31 cellular contexts compared by ENCODE assay signal in genomic region chr16:84816485-84816884, GRCh38. TPM values are rescaled to one million over a fixed set of nuclear protein-coding genes. Genes with fewer than 3 reads are reported as not detected.
"Had no signal": no experiment of that assay in that cellular context is flagged by ENCODE, and none has a peak within 500 bp of the region (broad histone marks: within the 10 kb centered on the region; RNA-seq: fewer than 3 reads in every experiment).

No MANE protein-coding gene starts in this region.

- H3K36me3 Mint-ChIP-seq: naive B cell; naive thymus-derived CD8-positive, alpha-beta T cell; neural progenitor cell; stimulated activated memory B cell treated with anti-CD40 and anti-IgM and Interleukin-4, amounts not matched to agents 10 μg/mL and 1 μg/mL and 100 μg/mL, for 72 hours; type B pancreatic cell had no signal

- H3K27ac ChIP-seq: neural progenitor cell, ovary, parathyroid adenoma, psoas muscle, right lobe of liver, sigmoid colon, spleen, thoracic aorta, tibial artery, transverse colon, upper lobe of right lung, uterus had no signal

- DNase-seq: naive B cell; naive thymus-derived CD8-positive, alpha-beta T cell; occipital lobe; right cardiac atrium; right lobe of liver; sigmoid colon; spleen; stimulated activated CD4-positive, alpha-beta T cell treated with anti-CD3 and anti-CD28 coated beads, Interleukin-12 subunit alpha, Interleukin-12 subunit beta, amount 100 ng/mL, for 4 hours; stimulated activated CD4-positive, alpha-beta T cell treated with anti-CD3 and anti-CD28 coated beads, Interleukin-1b, Interleukin-23, amount 100 ng/mL, for 48 hours; stimulated activated CD4-positive, alpha-beta T cell treated with anti-CD3 and anti-CD28 coated beads, Interleukin-4, amount 100 ng/mL, for 1 hour; stimulated activated CD4-positive, alpha-beta T cell treated with anti-CD3 and anti-CD28 coated beads, Interleukin-4, amount 100 ng/mL, for 4 hours; stimulated activated CD8-positive, alpha-beta memory T cell treated with anti-CD3 and anti-CD28 coated beads, Interleukin-4, amount 100 ng/mL, for 48 hours; stimulated activated naive CD4-positive, alpha-beta T cell; stimulated activated naive CD8-positive, alpha-beta T cell treated with anti-CD3 and anti-CD28 coated beads, Interleukin-15, amount 100 ng/mL, for 72 hours; stimulated activated naive CD8-positive, alpha-beta T cell treated with anti-CD3 and anti-CD28 coated beads, Interleukin-15, Interleukin-2, amounts not matched to agents 100 U/mL and 50 U/mL, for 24 hours; substantia nigra; tibial artery; transverse colon; upper lobe of right lung; uterus had no signal

- H3K4me1 ChIP-seq: neural progenitor cell, parathyroid adenoma, psoas muscle, uterus had no signal

- ATAC-seq: naive thymus-derived CD8-positive, alpha-beta T cell; psoas muscle; right cardiac atrium; right lobe of liver; stimulated activated memory B cell treated with anti-CD40 and anti-IgM and Interleukin-4, amounts not matched to agents 10 μg/mL and 1 μg/mL and 100 μg/mL, for 72 hours; stimulated activated naive CD8-positive, alpha-beta T cell treated with anti-CD3 and anti-CD28 coated beads, Interleukin-15, amount 100 ng/mL, for 72 hours; stimulated activated naive CD8-positive, alpha-beta T cell treated with anti-CD3 and anti-CD28 coated beads, Interleukin-15, Interleukin-2, amounts not matched to agents 100 U/mL and 50 U/mL, for 24 hours; upper lobe of right lung had no signal

- H3K4me3 ChIP-seq: neural progenitor cell, ovary, psoas muscle, right lobe of liver, sigmoid colon, skin epidermis, smooth muscle cell, spleen, thoracic aorta, tibial artery, transverse colon, upper lobe of right lung, uterus had no signal

- H3K9me3 ChIP-seq: ovary, psoas muscle, right lobe of liver, sigmoid colon, spleen, thoracic aorta, tibial artery, transverse colon, upper lobe of right lung, uterus had no signal

- H3K9ac ChIP-seq: neural progenitor cell, parathyroid adenoma had no signal

- H3K9me3 Mint-ChIP-seq: naive thymus-derived CD8-positive, alpha-beta T cell; nephron; neural progenitor cell; stimulated activated memory B cell treated with anti-CD40 and anti-IgM and Interleukin-4, amounts not matched to agents 10 μg/mL and 1 μg/mL and 100 μg/mL, for 72 hours; stimulated activated naive CD8-positive, alpha-beta T cell treated with anti-CD3 and anti-CD28 coated beads, Interleukin-15, amount 100 ng/mL, for 72 hours; type B pancreatic cell had no signal

- H3K36me3 ChIP-seq: neural progenitor cell, ovary, right lobe of liver, spleen, thoracic aorta, tibial artery, transverse colon, upper lobe of right lung, uterus had no signal

- H3K27ac Mint-ChIP-seq: naive B cell; nephron; neural progenitor cell; progenitor cell of endocrine pancreas; stimulated activated memory B cell treated with anti-CD40 and anti-IgM and Interleukin-4, amounts not matched to agents 10 μg/mL and 1 μg/mL and 100 μg/mL, for 72 hours; stimulated activated naive CD8-positive, alpha-beta T cell treated with anti-CD3 and anti-CD28 coated beads, Interleukin-15, amount 100 ng/mL, for 72 hours; type B pancreatic cell had no signal

- H3K27me3 ChIP-seq: ovary, sigmoid colon, uterus had no signal

- H3K4me3 Mint-ChIP-seq: naive B cell; naive thymus-derived CD8-positive, alpha-beta T cell; nephron; stimulated activated memory B cell treated with anti-CD40 and anti-IgM and Interleukin-4, amounts not matched to agents 10 μg/mL and 1 μg/mL and 100 μg/mL, for 72 hours; stimulated activated naive CD8-positive, alpha-beta T cell treated with anti-CD3 and anti-CD28 coated beads, Interleukin-15, amount 100 ng/mL, for 72 hours; type B pancreatic cell had no signal

RNA-seq across cellular contexts. Expression of gene CRISPLD2, which starts 3.3 kb away (rescaled TPM):
- total RNA-seq: naive thymus-derived CD8-positive, alpha-beta T cell had no signal
